Comparison of ENCODE assay signal across 8 cellular contexts in genomic region chr2:110748489-110748867, GRCh38. TPM values are rescaled to one million over a fixed set of nuclear protein-coding genes. Genes with fewer than 3 reads are reported as not detected.
DNase-seq lines count a peak whose midpoint lies in the region; ATAC-seq and TF ChIP-seq lines count a peak whose summit lies in the region.

No MANE protein-coding gene starts in this region.

- CTCF ChIA-PET in CD8-positive, alpha-beta T cell (lab: Charles Lee): interaction anchor here (0.9 kb wide), 1 partner anchor 9 kb away, joined by 3 read pairs; no protein-coding TSS in a partner anchor

- no peak overlapping the region for H3K4me3 ChIP-seq in CD8-positive, alpha-beta T cell (ENCODE audit: low read depth, low read length)

- peaks cover 13% of the 10 kb centered on the region for H3K4me1 Mint-ChIP-seq in CD8-positive, alpha-beta T cell (ENCODE audit: low read depth)

- H3K9me3 ChIP-seq in CD8-positive, alpha-beta T cell (ENCODE audit: low read length): no peaks in the 10 kb centered on the region

- intact Hi-C loops in CD8-positive, alpha-beta T cell (cut with DNase I, micrococcal nuclease): no loop called here
- intact Hi-C loops in Right ventricle myocardium superior (cut with DNase I): no loop called here

- H3K36me3 ChIP-seq in CD8-positive, alpha-beta T cell (ENCODE audit: insufficient read depth, low read length): no peaks in the 10 kb centered on the region

- H3K27me3 ChIP-seq in CD8-positive, alpha-beta T cell (ENCODE audit: insufficient read depth, low read length): no peaks in the 10 kb centered on the region

- no peak for TF ChIP-seq CTCF in CD8-positive, alpha-beta T cell (IDR thresholded peaks at IDR 0.05)

- H3K9me3 Mint-ChIP-seq in CD8-positive, alpha-beta T cell: no peaks in the 10 kb centered on the region

- H3K4me3 Mint-ChIP-seq in CD8-positive, alpha-beta T cell: peak overlapping the region; percentile 9

- POLR2A ChIA-PET in CD8-positive, alpha-beta T cell (lab: Charles Lee): no interaction called here

- no peak overlapping the region for H3K27ac ChIP-seq in CD8-positive, alpha-beta T cell (ENCODE audit: low read depth, low read length)

- peaks cover 11% of the 10 kb centered on the region for H3K4me1 ChIP-seq in CD8-positive, alpha-beta T cell (ENCODE audit: insufficient read depth, low read length)

- peak; percentile 83 for ATAC-seq in CD8-positive, alpha-beta T cell
- peak; percentile 97 for ATAC-seq in GM19463 (IDR thresholded peaks at IDR 0.05; ENCODE audit: unreplicated experiment)
- ATAC-seq in HG03521 (IDR thresholded peaks at IDR 0.05; ENCODE audit: unreplicated experiment): peak; percentile 95
- ATAC-seq in stimulated activated naive CD8-positive, alpha-beta T cell treated with anti-CD3 and anti-CD28 coated beads, Interleukin-15, Interleukin-2, amounts not matched to agents 100 U/mL and 50 U/mL, for 24 hours: peak; percentile 99
- no peak for ATAC-seq in Right ventricle myocardium superior (ENCODE audit: poor library complexity)

- H3K27me3 Mint-ChIP-seq in CD8-positive, alpha-beta T cell (ENCODE audit: low read depth): peaks cover 18% of the 10 kb centered on the region

- H3K36me3 Mint-ChIP-seq in CD8-positive, alpha-beta T cell: no peaks in the 10 kb centered on the region

- H3K27ac Mint-ChIP-seq in CD8-positive, alpha-beta T cell: peak overlapping the region; percentile 1

- peak in 5 of 7 experiments; percentile 9 to 54 (median 40) for DNase-seq in CD8-positive, alpha-beta T cell
- DNase-seq in SHP77 (lab: John Stamatoyannopoulos, UW) (peak; percentile 76 to 93), Right ventricle myocardium superior (no peak)
- peak; percentile 31 for DNase-seq in central memory CD4-positive, alpha-beta T cell
- DNase-seq in stimulated activated naive CD8-positive, alpha-beta T cell treated with anti-CD3 and anti-CD28 coated beads, Interleukin-15, Interleukin-2, amounts not matched to agents 100 U/mL and 50 U/mL, for 24 hours: peak; percentile 65
- DNase-seq in effector CD4-positive, alpha-beta T cell: no peak

RNA-seq across cellular contexts. Expression of gene ACOXL, which starts 16.1 kb away (rescaled TPM):
- total RNA-seq in CD8-positive, alpha-beta T cell: not detected
- total RNA-seq in Right ventricle myocardium superior: not detected

Comparison
In these comparisons a context has a peak if more than half of its experiments do, and no peak if none do; other contexts are left out.
1. DNase-seq: peak in CD8-positive, alpha-beta T cell (5 of 7), SHP77 (2 of 2), central memory CD4-positive, alpha-beta T cell (single experiment) and stimulated activated naive CD8-positive, alpha-beta T cell treated with anti-CD3 and anti-CD28 coated beads, Interleukin-15, Interleukin-2, amounts not matched to agents 100 U/mL and 50 U/mL, for 24 hours (single experiment); none in effector CD4-positive, alpha-beta T cell (single experiment) and Right ventricle myocardium superior (single experiment).